ENCODE assay signal across 29 cellular contexts in genomic region chr1:236751935-236752334, GRCh38.
"Had no signal": no experiment of that assay in that cellular context is flagged by ENCODE, and none has a peak within 500 bp of the region (broad histone marks: within the 10 kb centered on the region; RNA-seq: fewer than 3 reads in every experiment).

No MANE protein-coding gene starts in this region.

- H3K4me3 ChIP-seq: pancreas, prostate gland, right atrium auricular region, skin epidermis, smooth muscle cell, spleen, suprapubic skin, testis, tibial artery, transverse colon, upper lobe of right lung, uterus had no signal

- H3K4me1 ChIP-seq: pancreas, prostate gland, spleen, suprapubic skin, testis, tibial artery, transverse colon, upper lobe of right lung, uterus had no signal

- H3K27me3 ChIP-seq: pancreas, right atrium auricular region, suprapubic skin, testis, tibial artery, transverse colon, upper lobe of right lung, uterus had no signal

- H3K27ac ChIP-seq: neutrophil, pancreas, prostate gland, skin epidermis, spleen, suprapubic skin, testis, tibial artery, transverse colon, upper lobe of right lung, uterus had no signal

- FAIRE-seq: pancreas had no signal

- DNase-seq: naive thymus-derived CD8-positive, alpha-beta T cell; nephron progenitor cell; nucleus accumbens; pancreas; retina; spleen; stimulated activated CD4-positive, alpha-beta T cell treated with anti-CD3 and anti-CD28 coated beads, Interleukin-12 subunit alpha, Interleukin-12 subunit beta, amount 100 ng/mL, for 4 hours; stimulated activated CD4-positive, alpha-beta T cell treated with anti-CD3 and anti-CD28 coated beads, Interleukin-1b, Interleukin-23, amount 100 ng/mL, for 48 hours; stimulated activated CD4-positive, alpha-beta T cell treated with anti-CD3 and anti-CD28 coated beads, Interleukin-4, amount 100 ng/mL, for 1 hour; stimulated activated CD4-positive, alpha-beta T cell treated with anti-CD3 and anti-CD28 coated beads, Interleukin-4, amount 100 ng/mL, for 4 hours; stimulated activated CD8-positive, alpha-beta memory T cell treated with anti-CD3 and anti-CD28 coated beads, Interleukin-4, amount 100 ng/mL, for 48 hours; stimulated activated naive CD4-positive, alpha-beta T cell; stimulated activated naive CD8-positive, alpha-beta T cell treated with anti-CD3 and anti-CD28 coated beads, Interleukin-15, amount 100 ng/mL, for 72 hours; stimulated activated naive CD8-positive, alpha-beta T cell treated with anti-CD3 and anti-CD28 coated beads, Interleukin-15, Interleukin-2, amounts not matched to agents 100 U/mL and 50 U/mL, for 24 hours; substantia nigra; testis; tibial artery; transverse colon; upper lobe of right lung; uterus had no signal

- ATAC-seq: naive thymus-derived CD8-positive, alpha-beta T cell; natural killer cell treated with Interleukin-12 subunit alpha and Interleukin-12 subunit beta and Interleukin-15 and Interleukin-18, amount 100 ng/mL, for 72 hours; pancreas; sciatic nerve; stimulated activated memory B cell treated with anti-CD40 and anti-IgM and Interleukin-4, amounts not matched to agents 10 μg/mL and 1 μg/mL and 100 μg/mL, for 72 hours; stimulated activated naive CD8-positive, alpha-beta T cell treated with anti-CD3 and anti-CD28 coated beads, Interleukin-15, amount 100 ng/mL, for 72 hours; stimulated activated naive CD8-positive, alpha-beta T cell treated with anti-CD3 and anti-CD28 coated beads, Interleukin-15, Interleukin-2, amounts not matched to agents 100 U/mL and 50 U/mL, for 24 hours; upper lobe of right lung had no signal

- H3K4me2 ChIP-seq: smooth muscle cell had no signal

- H3K36me3 ChIP-seq: neutrophil, pancreas, prostate gland, spleen, suprapubic skin, transverse colon, upper lobe of right lung, uterus had no signal

- H3K9me3 ChIP-seq: neutrophil, pancreas, prostate gland, right atrium auricular region, spleen, suprapubic skin, testis, tibial artery, transverse colon, upper lobe of right lung, uterus had no signal
